8 cellular contexts compared by ENCODE assay signal in the genomic region with DNA sequence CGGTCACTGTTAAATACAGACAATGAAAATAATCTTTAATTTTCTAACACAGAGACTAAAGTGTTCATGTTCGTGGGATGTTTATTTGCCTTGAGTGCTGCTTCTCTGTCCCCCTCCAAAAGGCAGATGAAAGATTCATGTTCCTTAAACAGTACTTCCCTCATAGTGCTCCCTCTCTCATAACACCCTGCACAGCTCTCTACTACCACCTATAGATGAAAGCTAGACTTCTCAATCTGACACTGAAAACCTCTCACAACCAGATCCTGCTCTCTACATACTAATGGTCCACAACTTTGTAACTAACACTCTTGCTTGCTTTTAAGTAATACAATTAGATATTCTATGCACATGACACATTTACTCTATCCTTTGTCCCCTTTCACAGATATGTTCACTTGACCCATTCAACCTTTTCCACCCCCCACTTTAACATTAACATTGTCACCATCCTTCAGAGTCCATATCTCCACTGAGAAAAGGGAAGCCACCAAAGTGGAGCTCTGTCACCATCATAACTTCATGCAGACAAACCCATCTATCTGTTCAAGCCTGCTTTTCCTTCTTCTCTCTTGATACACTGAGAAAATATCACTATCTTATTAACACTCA.
A peak's percentile ranks its signal among the peaks of the same experiment; 100 is the strongest.
DNase-seq lines count a peak whose midpoint lies in the region; ATAC-seq, FAIRE-seq and TF ChIP-seq lines count a peak whose summit lies in the region.

No MANE protein-coding gene starts in this region.

- H3K36me3 Mint-ChIP-seq in progenitor cell of endocrine pancreas (ENCODE audit: insufficient read depth): no peaks in the 10 kb centered on the region

- peaks cover 31% of the 10 kb centered on the region for H3K4me1 ChIP-seq in OCI-LY3 (ENCODE audit: low read length)
- H3K4me1 ChIP-seq in fibroblast of lung (ENCODE audit: control insufficient read depth, extremely low read depth, insufficient read depth, low read length): no peaks in the 10 kb centered on the region

- no peak overlapping the region for H3K9ac ChIP-seq in OCI-LY3 (ENCODE audit: low read length)
- H3K9ac ChIP-seq in fibroblast of lung (ENCODE audit: insufficient read depth, low read length): no peak overlapping the region

- no peaks in the 10 kb centered on the region for H3K9me3 Mint-ChIP-seq in progenitor cell of endocrine pancreas (ENCODE audit: low read depth)

- H3K27me3 ChIP-seq in OCI-LY3 (ENCODE audit: low read depth, low read length) (0 out of 2 replicates have a peak, but pooled peaks cover 9% of the 10 kb centered on the region), fibroblast of lung (ENCODE audit: control insufficient read depth, insufficient read depth, low read length) (no peaks in the 10 kb centered on the region)

- TF ChIP-seq CTCF in GM12874 (IDR thresholded peaks at IDR 0.05; ENCODE audit: insufficient read depth, low read depth, low read length): peak; percentile 56
- TF ChIP-seq CTCF in OCI-LY3 (IDR thresholded peaks at IDR 0.05; ENCODE audit: low read depth, low read length): peak; percentile 89
- TF ChIP-seq CTCF in fibroblast of lung (conservative IDR thresholded peaks at IDR 0.05 in 1 of 2, IDR thresholded peaks at IDR 0.05 in 1 of 2; ENCODE audit: low read depth in 1 of 2, low read length in 2 of 2): peak; percentile 37 to 58
- TF ChIP-seq CTCF in progenitor cell of endocrine pancreas (IDR thresholded peaks at IDR 0.05; ENCODE audit: unreplicated experiment): peak; percentile 78

- H2AFZ ChIP-seq in OCI-LY3 (ENCODE audit: low read depth, low read length) (no peak overlapping the region), fibroblast of lung (ENCODE audit: low read length) (no peak overlapping the region)

- H3K4me2 ChIP-seq in OCI-LY3 (ENCODE audit: low read length) (peak overlapping the region; percentile 25), fibroblast of lung (ENCODE audit: extremely low read depth, insufficient read depth, low read length) (no peak overlapping the region)

- no peaks in the 10 kb centered on the region for H3K27me3 Mint-ChIP-seq in progenitor cell of endocrine pancreas

- no peaks in the 10 kb centered on the region for H3K4me1 Mint-ChIP-seq in progenitor cell of endocrine pancreas (ENCODE audit: low read depth)

- no peak overlapping the region for H3K4me3 Mint-ChIP-seq in progenitor cell of endocrine pancreas (ENCODE audit: low read depth)

- H3K9me3 ChIP-seq in OCI-LY3 (ENCODE audit: insufficient read depth, low read length): no peaks in the 10 kb centered on the region
- H3K9me3 ChIP-seq in fibroblast of lung (ENCODE audit: control insufficient read depth, insufficient read depth, low read depth, low read length): no peaks in the 10 kb centered on the region

- peak; percentile 30 for FAIRE-seq in A204.1 (lab: Jason Lieb, UNC)

- H3K36me3 ChIP-seq in OCI-LY3 (replicated peaks; ENCODE audit: low read depth, low read length) (no peaks in the 10 kb centered on the region), fibroblast of lung (ENCODE audit: control insufficient read depth, insufficient read depth, low read length) (no peaks in the 10 kb centered on the region)

- H4K20me1 ChIP-seq in OCI-LY3 (ENCODE audit: insufficient read depth, low read length) (no peaks in the 10 kb centered on the region), fibroblast of lung (ENCODE audit: control insufficient read depth, extremely low read depth, insufficient read depth, low read length) (no peaks in the 10 kb centered on the region)

- H3K27ac ChIP-seq in OCI-LY3 (ENCODE audit: low read length) (no peak overlapping the region), fibroblast of lung (ENCODE audit: insufficient read depth, low read length) (no peak overlapping the region)

- H3K4me3 ChIP-seq in OCI-LY3 (ENCODE audit: low read length) (no peak overlapping the region), fibroblast of lung (replicated peaks in 1 of 4; ENCODE audit: control extremely low read depth in 1 of 4, insufficient read depth in 1 of 4, low read depth in 3 of 4, low read length in 4 of 4) (no peak overlapping the region)

- no peak overlapping the region for H3K27ac Mint-ChIP-seq in progenitor cell of endocrine pancreas

- peak; percentile 71 for ATAC-seq in HG03025 (IDR thresholded peaks at IDR 0.05; ENCODE audit: low FRiP score, unreplicated experiment)

- no peaks in the 10 kb centered on the region for H3K79me2 ChIP-seq in OCI-LY3 (ENCODE audit: low read length)
- H3K79me2 ChIP-seq in fibroblast of lung (ENCODE audit: control insufficient read depth, insufficient read depth, low read length): no peaks in the 10 kb centered on the region

- DNase-seq in fibroblast of lung (ENCODE audit: low read depth in 2 of 2): peak in 1 of 2 donors; percentile 25
- no peak for DNase-seq in progenitor cell of endocrine pancreas (ENCODE audit: low spot score, unreplicated experiment)
- no peak for DNase-seq in activated CD4-positive, CD25-positive, alpha-beta regulatory T cell (lab: John Stamatoyannopoulos, UW)
- DNase-seq in effector CD4-positive, alpha-beta T cell: no peak
